In the genomic region with DNA sequence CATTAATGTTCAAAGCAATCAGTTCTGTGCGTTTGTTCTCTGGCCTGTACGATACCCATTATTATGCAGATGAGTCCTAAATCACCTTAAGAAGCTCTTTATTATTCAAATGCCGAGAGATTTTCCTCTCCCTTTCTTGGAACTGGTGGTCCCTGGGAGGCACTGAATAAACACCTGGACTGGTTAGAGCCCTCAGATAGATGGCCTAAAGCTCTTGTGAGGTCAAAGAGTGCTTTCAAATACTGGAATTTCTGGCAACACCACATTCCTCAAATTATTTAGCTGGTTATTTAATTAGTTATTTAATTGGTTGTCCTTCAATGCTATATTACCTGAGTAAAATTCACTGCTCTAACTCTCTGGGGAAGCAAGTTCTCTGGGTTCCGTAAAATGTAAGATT, we compare ENCODE assay signal across 1 cellular context.
TF ChIP-seq lines count a peak whose summit lies in the region.

No MANE protein-coding gene starts in this region.

TF ChIP-seq in GM23338, 12 proteins besides CTCF, POLR2A, EP300 and RAD21 (continued from another document):
- TF ChIP-seq ZNF462 (CRISPR knock-in tag; IDR thresholded peaks at IDR 0.05): no peak
